In the genomic region with DNA sequence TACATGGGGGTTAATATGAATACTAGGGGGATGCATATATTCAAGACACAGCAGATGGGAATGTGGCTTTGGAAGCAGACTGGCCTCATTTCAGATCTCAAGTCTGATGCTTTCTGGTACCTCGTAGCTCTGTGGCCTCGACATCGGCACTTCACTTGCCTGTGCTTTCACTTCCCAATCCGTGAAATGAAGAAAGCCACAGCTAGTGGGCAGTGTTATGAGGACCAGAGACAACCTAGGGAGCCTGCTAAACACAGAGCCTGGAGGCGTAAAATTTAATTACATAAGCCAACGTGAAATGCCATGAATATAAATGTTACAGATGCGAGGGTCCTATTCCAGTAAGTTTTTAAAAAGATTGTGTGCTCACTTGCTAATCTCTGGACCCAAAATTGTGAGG, we compare ENCODE assay signal across 20 cellular contexts.
A peak's percentile ranks its signal among the peaks of the same experiment; 100 is the strongest.
DNase-seq lines count a peak whose midpoint lies in the region; ATAC-seq, FAIRE-seq and TF ChIP-seq lines count a peak whose summit lies in the region.
"Had no signal": no experiment of that assay in that cellular context is flagged by ENCODE, and none has a peak within 500 bp of the region (broad histone marks: within the 10 kb centered on the region; RNA-seq: fewer than 3 reads in every experiment).

No MANE protein-coding gene starts in this region.

- H3K14ac ChIP-seq in H9 (ENCODE audit: insufficient read depth, low read length) (no peak overlapping the region), H1 (ENCODE audit: insufficient read length) (no peak overlapping the region)

- ATAC-seq in GM23338 (no peak), GM18867 (IDR thresholded peaks at IDR 0.05; ENCODE audit: unreplicated experiment) (no peak)
- ATAC-seq: CD8-positive, alpha-beta T cell; GM12878; HCT116 had no signal

- H3K4me1 ChIP-seq in GM23338 (ENCODE audit: insufficient read depth) (no peaks in the 10 kb centered on the region), H9 (ENCODE audit: insufficient read depth, low read length) (no peaks in the 10 kb centered on the region), H1 (replicated peaks in 1 of 4; ENCODE audit: control insufficient read depth in 3 of 4, insufficient read depth in 4 of 4, low read length in 3 of 4) (no peaks in the 10 kb centered on the region)
- H3K4me1 ChIP-seq: BLaER1, Caco-2 had no signal

- H3K4me3 Mint-ChIP-seq in GM23338: no peak overlapping the region
- H3K4me3 Mint-ChIP-seq in H9: no peak overlapping the region
- H3K4me3 Mint-ChIP-seq: B cell; CD4-positive, CD25-positive, alpha-beta regulatory T cell; CD8-positive, alpha-beta T cell had no signal

- no peak for DNase-seq in GM23338 (ENCODE audit: low spot score)
- no peak for DNase-seq in H9
- no peak for DNase-seq in H1 (ENCODE audit: low read depth in 1 of 2, low spot score in 2 of 2)
- DNase-seq in retinal pigment epithelial cell (ENCODE audit: low read depth): no peak
- DNase-seq in NCI-H1048 (lab: John Stamatoyannopoulos, UW): no peak
- DNase-seq: Caco-2; CD4-positive, CD25-positive, alpha-beta regulatory T cell; CD8-positive, alpha-beta T cell; DMS153; DMS79; EL; GDM1; GOT3; H7 had no signal

- no peak overlapping the region for H3T11ph ChIP-seq in H9 (ENCODE audit: low read length)

- H3K4ac ChIP-seq in H9 (ENCODE audit: low read depth, low read length) (no peak overlapping the region), H1 (replicated peaks; ENCODE audit: insufficient read length, low read depth, low read length) (no peak overlapping the region)

- no peaks in the 10 kb centered on the region for H3K27me3 ChIP-seq in GM23338 (ENCODE audit: insufficient read depth)
- H3K27me3 ChIP-seq in H9 (ENCODE audit: insufficient read depth, low read length): no peaks in the 10 kb centered on the region
- H3K27me3 ChIP-seq in H1 (replicated peaks in 1 of 4; ENCODE audit: control insufficient read depth in 3 of 4, extremely low read depth in 1 of 4, insufficient read depth in 3 of 4, low read length in 3 of 4): no peaks in the 10 kb centered on the region
- H3K27me3 ChIP-seq: BLaER1 had no signal

- H2BK20ac ChIP-seq in H9 (ENCODE audit: low read depth, low read length, poor library complexity, severe bottlenecking) (no peak overlapping the region), H1 (ENCODE audit: low read length) (no peak overlapping the region)

- H3K27ac ChIP-seq in GM23338 (ENCODE audit: low read depth) (no peak overlapping the region), H9 (ENCODE audit: insufficient read length, low read depth, low read length) (no peak overlapping the region), H1 (ENCODE audit: low read depth, low read length) (no peak overlapping the region)
- H3K27ac ChIP-seq: BLaER1, C4-2B had no signal

- H3K9me3 ChIP-seq in H9 (ENCODE audit: control insufficient read depth, low read depth, low read length) (no peaks in the 10 kb centered on the region), H1 (ENCODE audit: insufficient read depth in 2 of 2, low read depth in 1 of 2, low read length in 1 of 2) (0 out of 4 replicates have a peak, but pooled peaks cover 0 to 3% of the 10 kb centered on the region in 2 experiments)

- H3K4me1 Mint-ChIP-seq in GM23338 (no peaks in the 10 kb centered on the region), H9 (peaks cover 0 to 1% of the 10 kb centered on the region in 2 experiments; a peak in 2 of 4 replicates)
- H3K4me1 Mint-ChIP-seq: B cell; CD4-positive, CD25-positive, alpha-beta regulatory T cell had no signal

- H3K4me2 ChIP-seq in GM23338 (no peak overlapping the region), H9 (ENCODE audit: insufficient read depth, insufficient read length, low read length) (no peak overlapping the region), H1 (ENCODE audit: insufficient read depth in 1 of 2, low read depth in 2 of 2, low read length in 2 of 2) (no peak overlapping the region)
- H3K4me2 ChIP-seq: BLaER1 had no signal

- no peaks in the 10 kb centered on the region for H3F3A ChIP-seq in GM23338 (replicated peaks; ENCODE audit: low read depth)

- no peak for TF ChIP-seq EP300 in H1 (IDR thresholded peaks at IDR 0.05; ENCODE audit: borderline replicate concordance in 1 of 2, low read depth in 2 of 2, low read length in 2 of 2)

- no peak overlapping the region for H4K5ac ChIP-seq in H9 (ENCODE audit: insufficient read length, low read depth, low read length)
- no peak overlapping the region for H4K5ac ChIP-seq in H1 (ENCODE audit: insufficient read length, low read depth, low read length)

- H4K8ac ChIP-seq in H9 (replicated peaks; ENCODE audit: insufficient read length, low read depth, low read length): no peak overlapping the region
- no peak overlapping the region for H4K8ac ChIP-seq in H1 (ENCODE audit: extremely low read depth, insufficient read depth, low read length)

- CTCF ChIA-PET in H1 (lab: Charles Lee; ENCODE audit: partially characterized antibody): interaction anchor here (0.7 kb wide), 1 partner anchor 38 kb away, joined by 3 read pairs; no protein-coding TSS in a partner anchor

- H2BK12ac ChIP-seq in H9 (ENCODE audit: insufficient read length, low read depth, low read length) (no peak overlapping the region), H1 (ENCODE audit: low read depth, low read length) (no peak overlapping the region)

- peak; percentile 11 to 28; a peak in 1 of 4 replicates for TF ChIP-seq CTCF in GM23338 (conservative IDR thresholded peaks at IDR 0.05; ENCODE audit: low read depth in 2 of 2)
- peak; percentile 41; the same call in 2 of the 3 replicates for TF ChIP-seq CTCF in H9 (conservative IDR thresholded peaks at IDR 0.05)
- TF ChIP-seq CTCF in H1 (IDR thresholded peaks at IDR 0.05; ENCODE audit: control extremely low read depth in 1 of 3, insufficient read depth in 1 of 3, low read depth in 1 of 3, low read length in 3 of 3): peak in 2 of 3 experiments; percentile 30; a peak in 3 of 4 replicates
- TF ChIP-seq CTCF in retinal pigment epithelial cell (conservative IDR thresholded peaks at IDR 0.05; ENCODE audit: low read depth, low read length): peak; percentile 10

- H4K91ac ChIP-seq in H9 (ENCODE audit: insufficient read length, low read depth, low read length) (no peak overlapping the region), H1 (replicated peaks; ENCODE audit: insufficient read length, low read length) (no peak overlapping the region)

- H3K79me2 ChIP-seq in GM23338 (replicated peaks; ENCODE audit: insufficient read depth) (no peaks in the 10 kb centered on the region), H9 (ENCODE audit: insufficient read depth, low read length) (no peaks in the 10 kb centered on the region; the same call in 1 of the 2 replicates), H1 (ENCODE audit: control insufficient read depth in 1 of 2, insufficient read depth in 2 of 2, low read length in 2 of 2) (no peaks in the 10 kb centered on the region; a peak in 1 of 4 replicates)

- H2AK5ac ChIP-seq in H9 (ENCODE audit: insufficient read length, low read length) (no peak overlapping the region), H1 (ENCODE audit: low read depth, low read length) (no peak overlapping the region)

- H3K27ac Mint-ChIP-seq in GM23338 (no peak overlapping the region), H9 (no peak overlapping the region)
- H3K27ac Mint-ChIP-seq: B cell; CD4-positive, CD25-positive, alpha-beta regulatory T cell; CD8-positive, alpha-beta T cell had no signal

- H3K36me3 ChIP-seq in GM23338 (ENCODE audit: insufficient read depth) (0 out of 2 replicates have a peak, but pooled peaks cover 3% of the 10 kb centered on the region), H1 (ENCODE audit: control insufficient read depth in 2 of 4, insufficient read depth in 4 of 4, low read length in 3 of 4) (no peaks in the 10 kb centered on the region)
- H3K36me3 ChIP-seq: BLaER1 had no signal

- no peaks in the 10 kb centered on the region for H3K79me1 ChIP-seq in H9 (ENCODE audit: insufficient read depth, low read depth, low read length, poor library complexity, severe bottlenecking)
- H3K79me1 ChIP-seq in H1 (ENCODE audit: low read depth, low read length): no peaks in the 10 kb centered on the region; the same call in 1 of the 2 replicates

- H3K9me3 Mint-ChIP-seq in GM23338: peaks cover 94% of the 10 kb centered on the region
- H3K9me3 Mint-ChIP-seq in H9: peaks cover 4 to 8% of the 10 kb centered on the region in 2 experiments; a peak in 3 of 5 replicates

- H3K36me3 Mint-ChIP-seq in GM23338 (ENCODE audit: low read depth): peaks cover 49% of the 10 kb centered on the region
- H3K36me3 Mint-ChIP-seq in H9 (ENCODE audit: insufficient read depth in 1 of 3, low read depth in 3 of 3): peaks cover 15 to 21% (median 16%) of the 10 kb centered on the region in 3 experiments; a peak in 6 of 7 replicates
- H3K36me3 Mint-ChIP-seq: CD4-positive, CD25-positive, alpha-beta regulatory T cell; CD8-positive, alpha-beta T cell had no signal

- H3K4me3 ChIP-seq in GM23338 (no peak overlapping the region), H1 (ENCODE audit: extremely low read depth in 1 of 4, insufficient read depth in 2 of 4, low read depth in 3 of 4, low read length in 4 of 4) (no peak overlapping the region), retinal pigment epithelial cell (ENCODE audit: low read length) (no peak overlapping the region)
- H3K4me3 ChIP-seq: BLaER1, GM12878 had no signal

- H2AFZ ChIP-seq in GM23338 (no peak overlapping the region), H9 (ENCODE audit: low read length) (no peak overlapping the region), H1 (ENCODE audit: low read length) (no peak overlapping the region)

- no CpG with 5 or more reads among the region's 7 CpGs for WGBS in H9 (ENCODE audit: extremely low coverage, insufficient read length, low lambda C conversion rate)
- WGBS in H1 (ENCODE audit: extremely low coverage in 1 of 2, insufficient coverage in 1 of 2, insufficient read length in 1 of 2, insufficient replicate concordance in 2 of 2, low coverage in 1 of 2, low lambda C conversion rate in 2 of 2, missing lambda C conversion rate in 1 of 2), 2 experiments: 90% methylated on average over 7 of the region's 7 CpGs; no CpG with 5 or more reads in 1 of the 2 experiments

- TF ChIP-seq POLR2A in H1 (IDR thresholded peaks at IDR 0.05; ENCODE audit: control extremely low read depth in 1 of 2, low read depth in 2 of 2, low read length in 2 of 2): no peak

- FAIRE-seq in H1 (lab: Jason Lieb, UNC): no peak
- FAIRE-seq: GM12878 had no signal

- H2BK120ac ChIP-seq in H9 (ENCODE audit: low read depth, low read length, poor library complexity, severe bottlenecking): no peak overlapping the region
- no peak overlapping the region for H2BK120ac ChIP-seq in H1 (replicated peaks; ENCODE audit: low read depth, low read length)

- POLR2A ChIA-PET in H1 (lab: Charles Lee; ENCODE audit: partially characterized antibody): interaction anchor here (0.6 kb wide), 1 partner anchor 286 kb away, joined by 3 read pairs; a partner anchor contains a TSS

- H2BK15ac ChIP-seq in H9 (ENCODE audit: low read depth, low read length): no peak overlapping the region
- H2BK15ac ChIP-seq in H1 (ENCODE audit: low read length): no peak overlapping the region

- H3K18ac ChIP-seq in H9 (ENCODE audit: insufficient read length, low read depth, low read length) (no peak overlapping the region), H1 (ENCODE audit: extremely low read depth, low read length) (no peak overlapping the region)

- no peak overlapping the region for H3K23ac ChIP-seq in H9 (ENCODE audit: insufficient read length, low read depth, low read length)
- H3K23ac ChIP-seq in H1 (ENCODE audit: insufficient read length): no peak overlapping the region

- H2BK5ac ChIP-seq in H9 (ENCODE audit: insufficient read length, low read length): no peak overlapping the region
- no peak overlapping the region for H2BK5ac ChIP-seq in H1 (ENCODE audit: low read depth, low read length)

- H3K56ac ChIP-seq in H9 (ENCODE audit: insufficient read length, low read depth, low read length): no peak overlapping the region
- no peak overlapping the region for H3K56ac ChIP-seq in H1 (replicated peaks; ENCODE audit: insufficient read length, low read depth, low read length)

- no peaks in the 10 kb centered on the region for H3K9me2 ChIP-seq in GM23338 (ENCODE audit: insufficient read depth)

- H3K9ac ChIP-seq in H9 (ENCODE audit: extremely low read depth, insufficient read length, low read length) (no peak overlapping the region), H1 (replicated peaks in 1 of 4; ENCODE audit: extremely low read depth in 1 of 4, low read depth in 3 of 4, low read length in 3 of 4) (no peak overlapping the region)
- H3K9ac ChIP-seq: BLaER1 had no signal

- peak; percentile 12 to 32; a peak in 2 of 4 replicates for TF ChIP-seq RAD21 in H1 (IDR thresholded peaks at IDR 0.05 in 1 of 2, conservative IDR thresholded peaks at IDR 0.05 in 1 of 2; ENCODE audit: low read depth in 2 of 2, low read length in 2 of 2)

- H3K27me3 Mint-ChIP-seq in GM23338 (ENCODE audit: insufficient read depth, low read depth, poor library complexity) (peaks cover 8% of the 10 kb centered on the region), H9 (ENCODE audit: low read depth) (peaks cover 3% of the 10 kb centered on the region; the same call in 1 of the 2 replicates)
- H3K27me3 Mint-ChIP-seq: B cell; CD4-positive, CD25-positive, alpha-beta regulatory T cell had no signal

- H4K20me1 ChIP-seq in GM23338 (replicated peaks; ENCODE audit: insufficient read depth): no peaks in the 10 kb centered on the region
- no peaks in the 10 kb centered on the region for H4K20me1 ChIP-seq in H9 (ENCODE audit: control insufficient read depth, insufficient read depth, insufficient read length)
- no peaks in the 10 kb centered on the region for H4K20me1 ChIP-seq in H1 (replicated peaks in 1 of 2; ENCODE audit: control insufficient read depth in 1 of 2, insufficient read depth in 2 of 2, low read length in 2 of 2)
- H4K20me1 ChIP-seq: BLaER1 had no signal

- H3K23me2 ChIP-seq in H9 (ENCODE audit: insufficient read length, low read depth, low read length, poor library complexity, severe bottlenecking) (no peaks in the 10 kb centered on the region), H1 (ENCODE audit: low read depth, low read length) (no peaks in the 10 kb centered on the region)
